Comparison of ENCODE assay signal across 17 cellular contexts in the genomic region with DNA sequence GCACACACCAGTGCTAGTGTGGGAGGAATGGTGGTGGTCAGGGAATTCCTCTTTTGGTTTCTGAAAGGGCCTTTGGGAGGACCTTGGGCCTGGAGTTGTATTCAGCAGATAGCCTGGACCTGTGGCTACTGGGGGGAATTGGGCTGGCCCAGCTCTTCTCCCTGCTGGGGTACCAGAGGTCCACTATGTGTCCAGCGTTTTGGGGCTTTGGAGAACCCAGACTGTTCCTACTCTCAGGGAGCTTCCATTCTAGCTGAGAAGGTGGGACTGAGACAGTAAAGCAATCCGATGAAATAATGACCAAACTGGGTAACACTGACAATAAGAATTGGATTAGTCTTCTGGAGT. TPM values are rescaled to one million over a fixed set of nuclear protein-coding genes. Genes with fewer than 3 reads are reported as not detected.
DNase-seq lines count a peak whose midpoint lies in the region; ATAC-seq and TF ChIP-seq lines count a peak whose summit lies in the region.
"Had no signal": no experiment of that assay in that cellular context is flagged by ENCODE, and none has a peak within 500 bp of the region (broad histone marks: within the 10 kb centered on the region; RNA-seq: fewer than 3 reads in every experiment).

No MANE protein-coding gene starts in this region.

- H3K79me2 ChIP-seq in HCT116 (ENCODE audit: insufficient read depth, low read length) = no peaks in the 10 kb centered on the region; the same call in 1 of the 2 replicates

- H3K9me2 ChIP-seq in HCT116 (ENCODE audit: insufficient read depth) = no peaks in the 10 kb centered on the region

- peaks cover 18% of the 10 kb centered on the region for H3K4me1 Mint-ChIP-seq in activated T-cell treated with anti-CD3 and anti-CD28 coated beads, Interleukin-2, amount 50 U/mL, for 72 hours (ENCODE audit: low read depth)

- peak overlapping the region; percentile 99 for H3K4me2 ChIP-seq in HCT116 (ENCODE audit: low read length)

- 53 to 64% methylated on average over 2 of the region's 2 CpGs for whole genome bisulfite sequencing in esophagus, 2 donors
- 78% methylated on average over 2 of the region's 2 CpGs for WGBS in prostate gland

- H3K36me3 Mint-ChIP-seq in activated T-cell treated with anti-CD3 and anti-CD28 coated beads, Interleukin-2, amount 50 U/mL, for 72 hours (ENCODE audit: insufficient read depth in 2 of 2) = no peaks in the 10 kb centered on the region

- H3K36me3 ChIP-seq in HCT116 (ENCODE audit: control insufficient read depth in 1 of 2, insufficient read depth in 2 of 2, low read length in 2 of 2) (no peaks in the 10 kb centered on the region; a peak in 1 of 4 replicates), esophagus (ENCODE audit: control insufficient read depth in 2 of 2, insufficient read depth in 2 of 2, low read length in 1 of 2) (peaks cover 0 to 30% of the 10 kb centered on the region in 2 donors), prostate gland (peaks cover 0 to 3% of the 10 kb centered on the region in 2 donors)
- H3K36me3 ChIP-seq: thoracic aorta had no signal

- TF ChIP-seq CTCF in HCT116 (IDR thresholded peaks at IDR 0.05 in 2 of 3, conservative IDR thresholded peaks at IDR 0.05 in 1 of 3; ENCODE audit: borderline replicate concordance in 1 of 3, insufficient read depth in 1 of 3, low read depth in 2 of 3, low read length in 2 of 3) = no peak
- TF ChIP-seq CTCF in VCaP (conservative IDR thresholded peaks at IDR 0.05) = no peak
- TF ChIP-seq CTCF in prostate gland (IDR thresholded peaks at IDR 0.05) = no peak

- H3K4me1 ChIP-seq in HCT116 (ENCODE audit: control insufficient read depth in 1 of 2, insufficient read depth in 2 of 2, low read length in 2 of 2) (peaks cover 45 to 56% of the 10 kb centered on the region in 2 experiments), esophagus (ENCODE audit: control insufficient read depth in 2 of 2, insufficient read depth in 2 of 2, low read length in 1 of 2) (peaks cover 0 to 40% of the 10 kb centered on the region in 2 donors), prostate gland (replicated peaks) (peaks cover 11% of the 10 kb centered on the region)

- POLR2A ChIA-PET in HCT116 (lab: Charles Lee) = no interaction called here

- H3K27me3 ChIP-seq in HCT116 (ENCODE audit: insufficient read depth, low read length) (no peaks in the 10 kb centered on the region), esophagus (ENCODE audit: control insufficient read depth in 1 of 2, insufficient read depth in 2 of 2, low read length in 2 of 2) (no peaks in the 10 kb centered on the region), prostate gland (replicated peaks; ENCODE audit: insufficient read depth) (no peaks in the 10 kb centered on the region)

- CTCF ChIA-PET in HCT116 (lab: Charles Lee) = no interaction called here

- intact Hi-C loops in HCT116 (cut with micrococcal nuclease) = loop anchor here (2.0 kb wide), 1 partner anchor 52 kb away; no protein-coding TSS in a partner anchor
- intact Hi-C loops in prostate gland (cut with DNase I) = no loop called here

- no peak overlapping the region for H3K27ac Mint-ChIP-seq in activated T-cell treated with anti-CD3 and anti-CD28 coated beads, Interleukin-2, amount 50 U/mL, for 72 hours
- H3K27ac Mint-ChIP-seq: endodermal cell, nephron progenitor cell had no signal

- RAD21 ChIA-PET in HCT116 (lab: Charles Lee; ENCODE audit: low non-redundant PET in 1 of 2, low total read pairs in 2 of 2, uncharacterized antibody in 2 of 2, unreplicated experiment in 2 of 2) = no interaction called here

- H3K9ac ChIP-seq in HCT116 (ENCODE audit: low read length) = peak overlapping the region; percentile 78

- no peaks in the 10 kb centered on the region for H3K9me3 ChIP-seq in HCT116 (ENCODE audit: control insufficient read depth in 1 of 2, insufficient read depth in 1 of 2, low read depth in 1 of 2, low read length in 2 of 2)
- H3K9me3 ChIP-seq in esophagus (ENCODE audit: control insufficient read depth in 2 of 2, insufficient read depth in 1 of 2, low read depth in 1 of 2, low read length in 1 of 2) = no peaks in the 10 kb centered on the region
- no peaks in the 10 kb centered on the region for H3K9me3 ChIP-seq in prostate gland
- H3K9me3 ChIP-seq: thoracic aorta had no signal

- no peaks in the 10 kb centered on the region for H3K9me3 Mint-ChIP-seq in activated T-cell treated with anti-CD3 and anti-CD28 coated beads, Interleukin-2, amount 50 U/mL, for 72 hours
- H3K9me3 Mint-ChIP-seq: endodermal cell, nephron progenitor cell had no signal

- TSS peak; percentile 51 for BruUV-seq in HCT116 (replicated peaks; lab: Mats Ljungman, UMichigan)

- ATAC-seq in HCT116 (no peak), GM18873 (IDR thresholded peaks at IDR 0.05; ENCODE audit: low FRiP score, unreplicated experiment) (no peak)
- no peak for ATAC-seq in activated T-cell treated with anti-CD3 and anti-CD28 coated beads, Interleukin-2, amount 50 U/mL, for 72 hours (replicated peaks in 1 of 2)

- H4K20me1 ChIP-seq in HCT116 (ENCODE audit: insufficient read depth) = no peaks in the 10 kb centered on the region

- TF ChIP-seq RAD21 in HCT116 (IDR thresholded peaks at IDR 0.05; ENCODE audit: low read depth) = no peak

- DNase-seq in HCT116 (ENCODE audit: low read depth, low spot score) (no peak), prostate gland (ENCODE audit: low spot score) (no peak), NCI-H2196 (lab: John Stamatoyannopoulos, UW; ENCODE audit: unreplicated experiment) (no peak), dermis blood vessel endothelial cell (no peak)
- no peak for DNase-seq in activated T-cell treated with anti-CD3 and anti-CD28 coated beads, Interleukin-2, amount 50 U/mL, for 72 hours
- DNase-seq: activated CD4-positive, alpha-beta T cell treated with anti-CD3 and anti-CD28 coated beads, Interleukin-2, amount 50 U/mL, for 1 hour; NCI-H1048; NCI-H2081; nephron progenitor cell; SHP77 treated with DMSO at 0.1 percent for 48 hours had no signal

- no peak overlapping the region for H3K4me3 Mint-ChIP-seq in activated T-cell treated with anti-CD3 and anti-CD28 coated beads, Interleukin-2, amount 50 U/mL, for 72 hours
- H3K4me3 Mint-ChIP-seq: endodermal cell had no signal

- H3K27ac ChIP-seq in HCT116 (ENCODE audit: low read depth, low read length) (peak overlapping the region; percentile 73), VCaP (peak overlapping the region; percentile 100), esophagus (ENCODE audit: low read depth in 2 of 2, low read length in 1 of 2) (peak overlapping the region; percentile 90 to 97), prostate gland (peak overlapping the region; percentile 83 to 85)
- H3K27ac ChIP-seq: thoracic aorta had no signal

- TF ChIP-seq POLR2A in HCT116 (IDR thresholded peaks at IDR 0.05; ENCODE audit: borderline replicate concordance, extremely low read depth, insufficient read depth, insufficient read length) (no peak), prostate gland (IDR thresholded peaks at IDR 0.05) (no peak)

- H3K4me3 ChIP-seq in HCT116 (replicated peaks in 1 of 2; ENCODE audit: low read depth in 1 of 2, low read length in 2 of 2) (peak overlapping the region; percentile 45 to 75), esophagus (ENCODE audit: low read depth in 1 of 2, low read length in 2 of 2) (peak overlapping the region; percentile 60 to 83), prostate gland (peak overlapping the region; percentile 53 to 64)
- H3K4me3 ChIP-seq: thoracic aorta had no signal

- H3K27me3 Mint-ChIP-seq in activated T-cell treated with anti-CD3 and anti-CD28 coated beads, Interleukin-2, amount 50 U/mL, for 72 hours (ENCODE audit: low read depth) = peaks cover 47% of the 10 kb centered on the region

- H2AFZ ChIP-seq in HCT116 (ENCODE audit: low read depth, low read length, poor library complexity, severe bottlenecking) = no peak overlapping the region

TF ChIP-seq in HCT116, 20 proteins besides CTCF, POLR2A, EP300 and RAD21 (continues in another document):
- TF ChIP-seq MAX (IDR thresholded peaks at IDR 0.05) (no peak), POLR2AphosphoS5 (IDR thresholded peaks at IDR 0.05; ENCODE audit: low read depth, low read length) (no peak)

RNA-seq across cellular contexts. Expression of gene EPN3, which starts 2.4 kb away (rescaled TPM):
- 17.8 TPM for total RNA-seq in HCT116 (2021; ENCODE audit: unreplicated experiment)
- polyA plus RNA-seq in HCT116 (2012) = 11.6 and 12.0 TPM in 2 replicates
- polyA plus RNA-seq in esophagus = 10 to 100 TPM; 40.5 to 59.8 TPM
- total RNA-seq in prostate gland = 100 to 1,000 TPM in 1 of 2 donors, 10 to 100 TPM in 1; 60.8 to 108 TPM
- total RNA-seq in activated T-cell treated with anti-CD3 and anti-CD28 coated beads, Interleukin-2, amount 50 U/mL, for 72 hours = not detected
- total RNA-seq in dermis blood vessel endothelial cell = under 0.01 TPM in 1 of 2 replicates, not detected in the other
- total RNA-seq: chondrocyte, Daoy had no signal

RNA-seq across cellular contexts. Expression of gene SPATA20, which starts 12.0 kb away (rescaled TPM):
- total RNA-seq in HCT116 (2021; ENCODE audit: unreplicated experiment) (57.5 TPM), prostate gland (100 to 1,000 TPM; 188 to 208 TPM), dermis blood vessel endothelial cell (36.8 and 43.6 TPM in 2 replicates)
- polyA plus RNA-seq in HCT116 (2012) = 59.6 and 63.2 TPM in 2 replicates
- polyA plus RNA-seq in esophagus = 10 to 100 TPM; 11.5 to 26.7 TPM
- 10 to 100 TPM; 25.0 to 51.3 TPM for total RNA-seq in activated T-cell treated with anti-CD3 and anti-CD28 coated beads, Interleukin-2, amount 50 U/mL, for 72 hours

RNA-seq across cellular contexts. Expression of gene CACNA1G, which starts 25.6 kb away (rescaled TPM):
- 3.4 TPM for total RNA-seq in HCT116 (2021; ENCODE audit: unreplicated experiment)
- polyA plus RNA-seq in HCT116 (2012) = 1.3 and 1.7 TPM in 2 replicates
- polyA plus RNA-seq in esophagus = under 1 TPM; 0.06 to 0.13 TPM
- 1 to 10 TPM; 3.4 to 6.6 TPM for total RNA-seq in prostate gland
- under 1 TPM; 0.07 to 0.14 TPM for total RNA-seq in activated T-cell treated with anti-CD3 and anti-CD28 coated beads, Interleukin-2, amount 50 U/mL, for 72 hours
- total RNA-seq in dermis blood vessel endothelial cell = not detected in 2 replicates

RNA-seq across cellular contexts. Expression of gene MYCBPAP, which starts 26.7 kb away (rescaled TPM):
- total RNA-seq in HCT116 (2021; ENCODE audit: unreplicated experiment) (not detected), prostate gland (10 to 100 TPM in 1 of 2 donors, under 1 TPM in 1; 0.14 to 12.6 TPM), dermis blood vessel endothelial cell (0.34 and 0.42 TPM in 2 replicates)
- polyA plus RNA-seq in HCT116 (2012) = 0.45 TPM in 1 of 2 replicates, not detected in the other
- polyA plus RNA-seq in esophagus = under 1 TPM; 0.05 to 0.22 TPM
- 10 to 100 TPM in 1 of 2 donors, 1 to 10 TPM in 1; 8.9 to 24.3 TPM for total RNA-seq in activated T-cell treated with anti-CD3 and anti-CD28 coated beads, Interleukin-2, amount 50 U/mL, for 72 hours

RNA-seq across cellular contexts. Expression of gene RSAD1, which starts 56.3 kb away (rescaled TPM):
- total RNA-seq in HCT116 (2021; ENCODE audit: unreplicated experiment) (82.7 TPM), prostate gland (10 to 100 TPM; 33.7 to 44.1 TPM), dermis blood vessel endothelial cell (15.9 and 18.2 TPM in 2 replicates)
- 50.4 and 56.4 TPM in 2 replicates for polyA plus RNA-seq in HCT116 (2012)
- polyA plus RNA-seq in esophagus = 10 to 100 TPM; 11.9 to 16.9 TPM
- 10 to 100 TPM; 29.2 to 34.0 TPM for total RNA-seq in activated T-cell treated with anti-CD3 and anti-CD28 coated beads, Interleukin-2, amount 50 U/mL, for 72 hours

Comparison
In these comparisons a context has a peak if more than half of its experiments do, and no peak if none do; other contexts are left out.
1. RNA of gene EPN3, which starts 2.4 kb away (total RNA-seq): 60.8 to 108 TPM in prostate gland and 17.8 TPM in HCT116 (single experiment); not detected in activated T-cell treated with anti-CD3 and anti-CD28 coated beads, Interleukin-2, amount 50 U/mL, for 72 hours and under 0.01 TPM in dermis blood vessel endothelial cell; every median in the first group is over 10 times any median in the second.
2. Peak in every context shown above with its lines, with median percentiles within 50 percentile points of each other: H3K27ac ChIP-seq and H3K4me3 ChIP-seq.